In the genomic region with DNA sequence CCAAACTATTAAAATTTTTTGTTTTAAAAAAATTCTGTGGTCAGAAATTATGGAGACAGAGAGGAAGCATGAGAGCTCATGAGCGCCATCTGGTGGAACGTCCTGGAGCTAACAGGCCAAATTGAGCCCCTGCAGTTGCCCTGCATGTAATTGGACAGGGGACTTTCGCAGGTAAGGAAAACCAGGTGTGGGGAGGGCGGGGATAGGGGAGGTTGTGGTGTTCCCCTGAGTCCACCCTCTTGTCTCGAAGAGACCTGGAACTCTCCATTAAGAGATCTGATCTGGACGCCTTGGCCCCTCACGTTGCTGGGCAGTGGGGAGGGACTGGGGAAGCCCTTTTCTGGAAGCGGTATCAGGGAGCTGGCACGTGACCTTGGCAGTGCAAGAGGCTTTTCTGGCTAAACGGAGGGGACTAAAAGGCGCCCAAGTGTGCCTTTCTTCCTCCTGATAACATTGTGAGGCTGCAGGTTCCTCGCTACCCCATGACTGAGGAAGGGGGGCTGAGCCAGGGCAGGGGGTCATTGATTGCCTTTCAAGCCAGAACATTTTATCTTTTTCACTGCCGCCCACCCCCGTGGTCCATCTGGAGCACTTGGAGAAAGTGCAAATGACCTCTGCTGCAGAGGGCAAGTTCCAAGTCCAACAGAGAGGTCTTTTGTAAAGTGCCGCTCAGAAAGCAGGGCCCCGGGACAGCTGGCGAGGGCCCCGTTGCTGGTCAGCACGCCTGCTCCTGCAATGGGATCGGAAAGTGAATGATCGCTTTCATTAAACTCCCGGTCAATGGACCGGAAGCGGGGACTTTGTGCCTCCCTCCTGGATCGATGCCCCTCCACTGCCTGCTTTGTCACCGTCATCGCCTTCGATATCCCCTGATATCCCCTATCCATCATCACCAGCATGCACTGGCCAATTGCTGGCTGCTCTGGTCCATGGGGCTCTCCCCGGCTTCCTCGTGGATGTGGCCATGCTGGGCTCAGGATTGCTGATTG, we compare ENCODE assay signal across 8 cellular contexts. TPM values are rescaled to one million over a fixed set of nuclear protein-coding genes. Genes with fewer than 3 reads are reported as not detected.
DNase-seq lines count a peak whose midpoint lies in the region; ATAC-seq, FAIRE-seq and TF ChIP-seq lines count a peak whose summit lies in the region.

No MANE protein-coding gene starts in this region.

- TF ChIP-seq CTCF in astrocyte of the spinal cord (IDR thresholded peaks at IDR 0.05; ENCODE audit: low read depth, low read length): peak; percentile 86

- no peak overlapping the region for H3K9ac ChIP-seq in Karpas-422 (ENCODE audit: low read length)

- H3K27me3 Mint-ChIP-seq in T-cell: peaks cover 15 to 18% of the 10 kb centered on the region in 2 donors

- no peak overlapping the region for H3K27ac Mint-ChIP-seq in T-cell

- no peaks in the 10 kb centered on the region for H3K9me2 ChIP-seq in Karpas-422 (replicated peaks; ENCODE audit: insufficient read depth, low read length)

- no peak for FAIRE-seq in small intestine (lab: Jason Lieb, UNC)

- in situ Hi-C loops in astrocyte of the spinal cord (cut with HindIII; ENCODE audit: low sequenced_read_pairs): no loop called here

- no peak overlapping the region for H3K4me2 ChIP-seq in Karpas-422 (ENCODE audit: low read depth, low read length, poor library complexity, severe bottlenecking)

- POLR2A ChIA-PET in T-cell (lab: Charles Lee): no interaction called here

- no peaks in the 10 kb centered on the region for H4K20me1 ChIP-seq in Karpas-422 (ENCODE audit: insufficient read depth, low read depth, low read length)

- no peak overlapping the region for H3K4me3 Mint-ChIP-seq in T-cell

- H3K9me3 Mint-ChIP-seq in T-cell: no peaks in the 10 kb centered on the region

- CTCF ChIA-PET in T-cell (lab: Charles Lee): interaction anchor here (0.6 to 2.0 kb wide), 11 partner anchors 8 to 831 kb away, joined by 3 to 20 read pairs (median 4); a partner anchor contains a TSS

- H3K36me3 Mint-ChIP-seq in T-cell: no peaks in the 10 kb centered on the region

- H2AFZ ChIP-seq in Karpas-422 (ENCODE audit: low read length): no peak overlapping the region

- H3K27ac ChIP-seq in Karpas-422 (ENCODE audit: low read length) (no peak overlapping the region), small intestine (ENCODE audit: low read depth in 1 of 2, low read length in 1 of 2) (no peak overlapping the region)

- no peaks in the 10 kb centered on the region for H3K9me3 ChIP-seq in Karpas-422 (ENCODE audit: low read length)
- no peaks in the 10 kb centered on the region for H3K9me3 ChIP-seq in small intestine (ENCODE audit: control insufficient read depth, low read depth)

- no peaks in the 10 kb centered on the region for H3K4me1 ChIP-seq in Karpas-422 (ENCODE audit: low read length)
- H3K4me1 ChIP-seq in small intestine (ENCODE audit: control insufficient read depth in 2 of 2, insufficient read depth in 1 of 2, low read depth in 1 of 2, low read length in 1 of 2): peaks cover 0 to 5% of the 10 kb centered on the region in 2 donors

- no peak overlapping the region for H3K4me3 ChIP-seq in Karpas-422 (ENCODE audit: low read length)
- H3K4me3 ChIP-seq in astrocyte of the spinal cord (ENCODE audit: low read depth, low read length): no peak overlapping the region
- no peak overlapping the region for H3K4me3 ChIP-seq in small intestine (ENCODE audit: low read depth in 1 of 2, low read length in 2 of 2)

- ATAC-seq in T-cell (replicated peaks in 1 of 4) (peak in 1 of 4 experiments; percentile 40), HG03095 (IDR thresholded peaks at IDR 0.05; ENCODE audit: unreplicated experiment) (no peak)

- DNase-seq in DMS53 treated with DMSO at 0.1 percent for 48 hours (lab: John Stamatoyannopoulos, UW; ENCODE audit: unreplicated experiment): peak; percentile 16
- peak; percentile 79 for DNase-seq in Karpas-422
- DNase-seq in T-cell: peak in 28 of 34 experiments; percentile 4 to 47 (median 25)
- DNase-seq in astrocyte of the spinal cord (ENCODE audit: low read depth, low spot score): peak; percentile 8
- peak; percentile 33 for DNase-seq in iPS DF 19.7 (ENCODE audit: low read depth, low spot score)
- peak; percentile 55 for DNase-seq in small intestine
- DNase-seq in SHP77 treated with DMSO at 0.1 percent for 48 hours (lab: John Stamatoyannopoulos, UW): no peak

- no peaks in the 10 kb centered on the region for H3K27me3 ChIP-seq in Karpas-422 (ENCODE audit: low read length)
- no peaks in the 10 kb centered on the region for H3K27me3 ChIP-seq in small intestine (ENCODE audit: control insufficient read depth in 2 of 2, insufficient read depth in 2 of 2, low read length in 2 of 2)

- H3K4me1 Mint-ChIP-seq in T-cell: peaks cover 0 to 7% (median 2%) of the 10 kb centered on the region in 3 donors

- 6 to 24% (median 10%) methylated on average over 27 to 30 of the region's 30 CpGs for WGBS in small intestine, 3 donors

- no peaks in the 10 kb centered on the region for H3K79me2 ChIP-seq in Karpas-422 (ENCODE audit: low read length)

- no peaks in the 10 kb centered on the region for H3K36me3 ChIP-seq in Karpas-422 (ENCODE audit: insufficient read depth, low read length)
- H3K36me3 ChIP-seq in small intestine (ENCODE audit: control insufficient read depth in 2 of 2, insufficient read depth in 2 of 2, low read length in 2 of 2): no peaks in the 10 kb centered on the region

RNA-seq across cellular contexts. Expression of a gene that starts 18.4 kb away (rescaled TPM):
- total RNA-seq in Karpas-422 (2014; rRNA removed; shearing (Covaris generic); ENCODE audit: low replicate concordance): not detected in 2 replicates
- total RNA-seq in T-cell: not detected
- under 1 TPM in 1 of 3 donors, not detected in 2; 0.19 TPM for polyA plus RNA-seq in small intestine

RNA-seq across cellular contexts. Expression of a gene that starts 23.2 kb away (rescaled TPM):
- total RNA-seq in Karpas-422 (2014; rRNA removed; shearing (Covaris generic); ENCODE audit: low replicate concordance): not detected in 2 replicates
- total RNA-seq in T-cell: under 1 TPM in 2 of 5 donors, not detected in 3; 0.26 to 0.28 TPM
- under 1 TPM in 2 of 3 donors, not detected in 1; 0.81 to 0.97 TPM for polyA plus RNA-seq in small intestine

RNA-seq across cellular contexts. Expression of a gene that starts 33.6 kb away (rescaled TPM):
- not detected in 2 replicates for total RNA-seq in Karpas-422 (2014; rRNA removed; shearing (Covaris generic); ENCODE audit: low replicate concordance)
- total RNA-seq in T-cell: not detected
- under 1 TPM in 1 of 3 donors, not detected in 2; 0.03 TPM for polyA plus RNA-seq in small intestine

RNA-seq across cellular contexts. Expression of a gene that starts 58.8 kb away (rescaled TPM):
- total RNA-seq in Karpas-422 (2014; rRNA removed; shearing (Covaris generic); ENCODE audit: low replicate concordance): not detected in 2 replicates
- 10 to 100 TPM in 3 of 5 donors, not detected in 2; 12.0 to 13.3 (median 12.1) TPM for total RNA-seq in T-cell
- polyA plus RNA-seq in small intestine: 10 to 100 TPM in 2 of 3 donors, 1 to 10 TPM in 1; 8.4 to 34.4 (median 11.2) TPM
